ENCODE assay signal across 24 cellular contexts in the genomic region with DNA sequence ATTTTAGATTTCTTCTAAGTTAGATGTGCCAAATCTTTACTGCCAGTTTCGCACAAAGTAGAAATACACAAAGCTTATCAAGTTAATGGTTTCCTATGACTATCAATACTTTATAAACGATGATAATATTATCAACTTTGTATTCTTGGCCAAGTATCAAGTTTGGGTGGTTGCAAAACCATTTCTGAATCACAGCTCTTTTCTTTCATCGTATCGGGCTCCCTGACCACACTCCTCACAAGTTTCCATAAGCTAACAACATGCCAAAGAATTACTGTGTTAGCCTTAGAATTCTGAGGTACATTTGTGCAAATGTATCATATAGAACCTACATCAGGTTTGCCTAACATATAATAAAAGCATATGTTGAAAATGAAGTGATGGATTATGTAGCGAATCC.
"Had no signal": no experiment of that assay in that cellular context is flagged by ENCODE, and none has a peak within 500 bp of the region (broad histone marks: within the 10 kb centered on the region; RNA-seq: fewer than 3 reads in every experiment).

No MANE protein-coding gene starts in this region.

- H3K4me3 Mint-ChIP-seq: activated B cell treated with CpG ODN at 0.5 μM for 24 hours; activated CD8-positive, alpha-beta memory T cell treated with anti-CD3 and anti-CD28 coated beads, Interleukin-2, amount 10 ng/mL, durations not matched to agents 7 days and 5 days; activated CD8-positive, alpha-beta T cell treated with anti-CD3 and anti-CD28 coated beads, Interleukin-2, amount 10 ng/mL, durations not matched to agents 7 days and 5 days; activated T-cell treated with anti-CD3 and anti-CD28 coated beads, Interleukin-2, amount 50 U/mL, for 72 hours; natural killer cell; neural progenitor cell; T-cell had no signal

- H3K4me3 ChIP-seq: heart right ventricle, left lung, lung, neural progenitor cell, skin epidermis, testis, transverse colon had no signal

- H3K27ac Mint-ChIP-seq: activated B cell treated with CpG ODN at 0.5 μM for 24 hours; activated CD8-positive, alpha-beta memory T cell treated with anti-CD3 and anti-CD28 coated beads, Interleukin-2, amount 10 ng/mL, durations not matched to agents 7 days and 5 days; activated CD8-positive, alpha-beta T cell treated with anti-CD3 and anti-CD28 coated beads, Interleukin-2, amount 10 ng/mL, durations not matched to agents 7 days and 5 days; activated naive CD4-positive, alpha-beta T cell treated with anti-CD3 and anti-CD28 coated beads, Interleukin-2, amount 50 U/mL, for 72 hours; activated T-cell treated with anti-CD3 and anti-CD28 coated beads, Interleukin-2, amount 50 U/mL, for 72 hours; natural killer cell; neural progenitor cell; progenitor cell of endocrine pancreas; T-cell had no signal

- H3K36me3 Mint-ChIP-seq: activated CD8-positive, alpha-beta memory T cell treated with anti-CD3 and anti-CD28 coated beads, Interleukin-2, amount 10 ng/mL, durations not matched to agents 7 days and 5 days; neural progenitor cell; T-cell had no signal

- H2AFZ ChIP-seq: neural progenitor cell had no signal

- H3K36me3 ChIP-seq: heart right ventricle, left lung, neural progenitor cell, transverse colon had no signal

- H3K27me3 Mint-ChIP-seq: activated B cell treated with CpG ODN at 0.5 μM for 24 hours; activated CD8-positive, alpha-beta memory T cell treated with anti-CD3 and anti-CD28 coated beads, Interleukin-2, amount 10 ng/mL, durations not matched to agents 7 days and 5 days; progenitor cell of endocrine pancreas; T-cell had no signal

- H3K4me1 Mint-ChIP-seq: activated B cell treated with CpG ODN at 0.5 μM for 24 hours; activated CD8-positive, alpha-beta memory T cell treated with anti-CD3 and anti-CD28 coated beads, Interleukin-2, amount 10 ng/mL, durations not matched to agents 7 days and 5 days; natural killer cell; neural progenitor cell; T-cell had no signal

- H3K4me2 ChIP-seq: neural progenitor cell had no signal

- H3K27me3 ChIP-seq: heart right ventricle, left lung, neural progenitor cell, testis, transverse colon had no signal

- H3K9me3 ChIP-seq: left lung, testis, transverse colon had no signal

- H3K4me1 ChIP-seq: heart right ventricle, left lung, neural progenitor cell, testis, transverse colon had no signal

- H3K27ac ChIP-seq: heart right ventricle, left lung, neural progenitor cell, skin epidermis, testis, transverse colon had no signal

- H3K9me3 Mint-ChIP-seq: activated B cell treated with CpG ODN at 0.5 μM for 24 hours, neural progenitor cell had no signal

- DNase-seq: activated B cell treated with CpG ODN at 0.5 μM for 24 hours; activated CD8-positive, alpha-beta memory T cell treated with anti-CD3 and anti-CD28 coated beads, Interleukin-2, amount 10 ng/mL, durations not matched to agents 7 days and 5 days; activated CD8-positive, alpha-beta T cell treated with anti-CD3 and anti-CD28 coated beads, Interleukin-2, amount 10 ng/mL, durations not matched to agents 7 days and 5 days; activated naive CD4-positive, alpha-beta T cell; activated T-cell treated with anti-CD3 and anti-CD28 coated beads, Interleukin-2, amount 50 U/mL, for 72 hours; anterior cingulate cortex; central memory CD4-positive, alpha-beta T cell; dermis blood vessel endothelial cell; effector CD4-positive, alpha-beta T cell; erythroblast; foreskin melanocyte; heart right ventricle; left lung; mesendoderm; natural killer cell; stimulated activated naive CD4-positive, alpha-beta T cell; T-cell; testis; transverse colon had no signal

- H3K9ac ChIP-seq: neural progenitor cell had no signal
